In genomic region chr4:162891788-162892707, GRCh38 we compare ENCODE assay signal across 9 cellular contexts.
DNase-seq lines count a peak whose midpoint lies in the region; ATAC-seq, FAIRE-seq and TF ChIP-seq lines count a peak whose summit lies in the region.
"Had no signal": no experiment of that assay in that cellular context is flagged by ENCODE, and none has a peak within 500 bp of the region (broad histone marks: within the 10 kb centered on the region; RNA-seq: fewer than 3 reads in every experiment).

No MANE protein-coding gene starts in this region.

- POLR2A ChIA-PET in A673 (lab: Charles Lee; ENCODE audit: low non-redundant PET): no interaction called here

- no peak overlapping the region for H3K27ac ChIP-seq in A673 (ENCODE audit: low read depth, low read length, poor library complexity, severe bottlenecking)

- TF ChIP-seq CTCF in A673 (conservative IDR thresholded peaks at IDR 0.05; ENCODE audit: low read depth, low read length): no peak

- H3K4me1 ChIP-seq in A673 (ENCODE audit: insufficient read depth, low read length, poor library complexity, severe bottlenecking): peaks cover 6% of the 10 kb centered on the region

- no peak overlapping the region for H3K27ac Mint-ChIP-seq in natural killer cell treated with Interleukin-12 subunit alpha and Interleukin-12 subunit beta and Interleukin-15 and Interleukin-18, amount 100 ng/mL, for 72 hours
- H3K27ac Mint-ChIP-seq: WTC11 had no signal

- ATAC-seq in HG02981 (IDR thresholded peaks at IDR 0.05; ENCODE audit: unreplicated experiment): peak; percentile 97
- ATAC-seq in natural killer cell treated with Interleukin-12 subunit alpha and Interleukin-12 subunit beta and Interleukin-15 and Interleukin-18, amount 100 ng/mL, for 72 hours: no peak
- ATAC-seq: WTC11 had no signal

- FAIRE-seq in GM19239 (lab: Jason Lieb, UNC): peak; percentile 83

- DNase-seq in A673 (ENCODE audit: low spot score) (peak; percentile 29), GM19239 (ENCODE audit: insufficient read length, low spot score) (peak; percentile 36), NOMO-1 treated with dmso at 0.1 percent for 144 hours (lab: John Stamatoyannopoulos, UW; ENCODE audit: unreplicated experiment) (peak; percentile 71), cerebellar nuclear complex (lab: John Stamatoyannopoulos, UW) (no peak), NCI-H2107 (lab: John Stamatoyannopoulos, UW) (no peak)
- no peak for DNase-seq in natural killer cell treated with Interleukin-12 subunit alpha and Interleukin-12 subunit beta and Interleukin-15 and Interleukin-18, amount 100 ng/mL, for 72 hours (ENCODE audit: low spot score)
- no peak for DNase-seq in stimulated activated CD8-positive, alpha-beta memory T cell treated with anti-CD3 and anti-CD28 coated beads, Interleukin-4, amount 100 ng/mL, for 48 hours

- intact Hi-C loops in A673 (cut with micrococcal nuclease; ENCODE audit: unreplicated experiment): no loop called here

- CTCF ChIA-PET in A673 (lab: Charles Lee): no interaction called here

- H3K9me3 ChIP-seq in A673 (ENCODE audit: low read depth, low read length, poor library complexity, severe bottlenecking): no peaks in the 10 kb centered on the region

- peaks cover 6% of the 10 kb centered on the region for H3K9me3 Mint-ChIP-seq in natural killer cell treated with Interleukin-12 subunit alpha and Interleukin-12 subunit beta and Interleukin-15 and Interleukin-18, amount 100 ng/mL, for 72 hours

- no peaks in the 10 kb centered on the region for H3K36me3 Mint-ChIP-seq in natural killer cell treated with Interleukin-12 subunit alpha and Interleukin-12 subunit beta and Interleukin-15 and Interleukin-18, amount 100 ng/mL, for 72 hours
- H3K36me3 Mint-ChIP-seq: WTC11 had no signal

- no peaks in the 10 kb centered on the region for H3K27me3 Mint-ChIP-seq in natural killer cell treated with Interleukin-12 subunit alpha and Interleukin-12 subunit beta and Interleukin-15 and Interleukin-18, amount 100 ng/mL, for 72 hours

- no peak overlapping the region for H3K4me3 Mint-ChIP-seq in natural killer cell treated with Interleukin-12 subunit alpha and Interleukin-12 subunit beta and Interleukin-15 and Interleukin-18, amount 100 ng/mL, for 72 hours
- H3K4me3 Mint-ChIP-seq: WTC11 had no signal

- no peaks in the 10 kb centered on the region for H3K36me3 ChIP-seq in A673 (ENCODE audit: insufficient read depth, low read length, poor library complexity, severe bottlenecking)

- H3K4me3 ChIP-seq in A673 (ENCODE audit: low read depth, low read length, poor library complexity, severe bottlenecking): no peak overlapping the region

- H3K4me1 Mint-ChIP-seq in natural killer cell treated with Interleukin-12 subunit alpha and Interleukin-12 subunit beta and Interleukin-15 and Interleukin-18, amount 100 ng/mL, for 72 hours (ENCODE audit: low read depth in 2 of 2): peaks cover 0 to 4% of the 10 kb centered on the region in 2 donors

- no TSS peak for BruUV-seq in A673 (replicated peaks; lab: Mats Ljungman, UMichigan)

- no peaks in the 10 kb centered on the region for H3K27me3 ChIP-seq in A673 (replicated peaks; ENCODE audit: insufficient read depth, low read depth, low read length, poor library complexity)

Comparison
In these comparisons a context has a peak if more than half of its experiments do, and no peak if none do; other contexts are left out.
1. DNase-seq: peak in A673 (single experiment), GM19239 (single experiment) and NOMO-1 treated with dmso at 0.1 percent for 144 hours (single experiment); none in natural killer cell treated with Interleukin-12 subunit alpha and Interleukin-12 subunit beta and Interleukin-15 and Interleukin-18, amount 100 ng/mL, for 72 hours (single experiment), cerebellar nuclear complex (0 of 2), stimulated activated CD8-positive, alpha-beta memory T cell treated with anti-CD3 and anti-CD28 coated beads, Interleukin-4, amount 100 ng/mL, for 48 hours (single experiment) and NCI-H2107 (single experiment).